ENCODE assay signal across 8 cellular contexts in genomic region chr19:6753178-6754031, GRCh38. TPM values are rescaled to one million over a fixed set of nuclear protein-coding genes. Genes with fewer than 3 reads are reported as not detected.
A peak's percentile ranks its signal among the peaks of the same experiment; 100 is the strongest.
DNase-seq lines count a peak whose midpoint lies in the region; ATAC-seq, FAIRE-seq and TF ChIP-seq lines count a peak whose summit lies in the region.

No MANE protein-coding gene starts in this region.

- no peaks in the 10 kb centered on the region for H3K27me3 ChIP-seq in uterus

- peak overlapping the region; percentile 75 for H3K4me3 Mint-ChIP-seq in activated T-helper 1 cell treated with anti-CD3 and anti-CD28 coated beads, Interleukin-12 subunit alpha, Interleukin-12 subunit beta, Interleukin-2, Interleukin-4 antibody, amounts not matched to agents 30 ng/mL and 10 ng/mL and 1 ng/mL, durations not matched to agents 14 hours and 24 hours and 36 hours
- peak overlapping the region; percentile 81 for H3K4me3 Mint-ChIP-seq in progenitor cell of endocrine pancreas (ENCODE audit: low read depth)

- H3K4me3 ChIP-seq in uterus, result peak overlapping the region; percentile 23 to 26

- peak overlapping the region in 1 of 2 donors; percentile 54 for H3K27ac ChIP-seq in uterus

- DNase-seq in GM18507 (ENCODE audit: extremely low spot score, insufficient read length, low read depth) (peak; percentile 86), OCI-M1 (lab: John Stamatoyannopoulos, UW) (peak; percentile 94), glomerular visceral epithelial cell (ENCODE audit: extremely low spot score) (peak; percentile 31), progenitor cell of endocrine pancreas (ENCODE audit: low spot score, unreplicated experiment) (peak; percentile 74), uterus (peak; percentile 83 to 84), SHP77 (lab: John Stamatoyannopoulos, UW) (no peak)
- peak; percentile 76 for DNase-seq in activated T-helper 1 cell treated with anti-CD3 and anti-CD28 coated beads, Interleukin-12 subunit alpha, Interleukin-12 subunit beta, Interleukin-2, Interleukin-4 antibody, amounts not matched to agents 30 ng/mL and 10 ng/mL and 1 ng/mL, durations not matched to agents 14 hours and 24 hours and 36 hours (ENCODE audit: low spot score)

- TF ChIP-seq CTCF in progenitor cell of endocrine pancreas (IDR thresholded peaks at IDR 0.05; ENCODE audit: unreplicated experiment) (peak; percentile 49), uterus (IDR thresholded peaks at IDR 0.05) (peak; percentile 52 to 72 (median 65))

- peaks cover 0 to 6% of the 10 kb centered on the region in 2 donors for H3K4me1 ChIP-seq in uterus

- no peak for TF ChIP-seq POLR2A in uterus (IDR thresholded peaks at IDR 0.05)

- intact Hi-C loops in activated T-helper 1 cell treated with anti-CD3 and anti-CD28 coated beads, Interleukin-12 subunit alpha, Interleukin-12 subunit beta, Interleukin-2, Interleukin-4 antibody, amounts not matched to agents 30 ng/mL and 10 ng/mL and 1 ng/mL, durations not matched to agents 14 hours and 24 hours and 36 hours (cut with micrococcal nuclease), result loop anchor here (1.0 kb wide), 7 partner anchors 14 to 237 kb away; partner anchors contain the start of genes GPR108, SH2D3A and VAV1
- intact Hi-C loops in uterus (cut with DNase I; ENCODE audit: low total_unique reads), result no loop called here

- peaks cover 25% of the 10 kb centered on the region for H3K36me3 Mint-ChIP-seq in activated T-helper 1 cell treated with anti-CD3 and anti-CD28 coated beads, Interleukin-12 subunit alpha, Interleukin-12 subunit beta, Interleukin-2, Interleukin-4 antibody, amounts not matched to agents 30 ng/mL and 10 ng/mL and 1 ng/mL, durations not matched to agents 14 hours and 24 hours and 36 hours (ENCODE audit: low read depth)
- H3K36me3 Mint-ChIP-seq in progenitor cell of endocrine pancreas (ENCODE audit: insufficient read depth), result peaks cover 12% of the 10 kb centered on the region

- H3K9me3 ChIP-seq in uterus, result no peaks in the 10 kb centered on the region

- H3K4me1 Mint-ChIP-seq in activated T-helper 1 cell treated with anti-CD3 and anti-CD28 coated beads, Interleukin-12 subunit alpha, Interleukin-12 subunit beta, Interleukin-2, Interleukin-4 antibody, amounts not matched to agents 30 ng/mL and 10 ng/mL and 1 ng/mL, durations not matched to agents 14 hours and 24 hours and 36 hours (ENCODE audit: low read depth), result peaks cover 19% of the 10 kb centered on the region
- peaks cover 9% of the 10 kb centered on the region for H3K4me1 Mint-ChIP-seq in progenitor cell of endocrine pancreas (ENCODE audit: low read depth)

- no peaks in the 10 kb centered on the region for H3K27me3 Mint-ChIP-seq in activated T-helper 1 cell treated with anti-CD3 and anti-CD28 coated beads, Interleukin-12 subunit alpha, Interleukin-12 subunit beta, Interleukin-2, Interleukin-4 antibody, amounts not matched to agents 30 ng/mL and 10 ng/mL and 1 ng/mL, durations not matched to agents 14 hours and 24 hours and 36 hours (ENCODE audit: insufficient read depth)
- H3K27me3 Mint-ChIP-seq in progenitor cell of endocrine pancreas, result no peaks in the 10 kb centered on the region

- no peaks in the 10 kb centered on the region for H3K36me3 ChIP-seq in uterus

- ATAC-seq in HG02798 (IDR thresholded peaks at IDR 0.05; ENCODE audit: poor library complexity, unreplicated experiment), result peak; percentile 83

- FAIRE-seq in GM18507 (lab: Jason Lieb, UNC), result peak; percentile 98

- H3K9me3 Mint-ChIP-seq in activated T-helper 1 cell treated with anti-CD3 and anti-CD28 coated beads, Interleukin-12 subunit alpha, Interleukin-12 subunit beta, Interleukin-2, Interleukin-4 antibody, amounts not matched to agents 30 ng/mL and 10 ng/mL and 1 ng/mL, durations not matched to agents 14 hours and 24 hours and 36 hours, result no peaks in the 10 kb centered on the region
- H3K9me3 Mint-ChIP-seq in progenitor cell of endocrine pancreas (ENCODE audit: low read depth), result no peaks in the 10 kb centered on the region

- H3K27ac Mint-ChIP-seq in activated T-helper 1 cell treated with anti-CD3 and anti-CD28 coated beads, Interleukin-12 subunit alpha, Interleukin-12 subunit beta, Interleukin-2, Interleukin-4 antibody, amounts not matched to agents 30 ng/mL and 10 ng/mL and 1 ng/mL, durations not matched to agents 14 hours and 24 hours and 36 hours, result peak overlapping the region; percentile 88
- peak overlapping the region; percentile 99 for H3K27ac Mint-ChIP-seq in progenitor cell of endocrine pancreas

RNA-seq across cellular contexts. Expression of gene SH2D3A, which starts 13.8 kb away (rescaled TPM):
- 15.0 and 15.6 TPM in 2 replicates for total RNA-seq in activated T-helper 1 cell treated with anti-CD3 and anti-CD28 coated beads, Interleukin-12 subunit alpha, Interleukin-12 subunit beta, Interleukin-2, Interleukin-4 antibody, amounts not matched to agents 30 ng/mL and 10 ng/mL and 1 ng/mL, durations not matched to agents 14 hours and 24 hours and 36 hours
- 19.8 and 20.0 TPM in 2 replicates for total RNA-seq in progenitor cell of endocrine pancreas
- total RNA-seq in uterus, result 1 to 10 TPM in 2 of 4 donors, not detected in 2; 1.0 to 5.4 TPM

RNA-seq across cellular contexts. Expression of gene TRIP10, which starts 13.9 kb away (rescaled TPM):
- total RNA-seq in activated T-helper 1 cell treated with anti-CD3 and anti-CD28 coated beads, Interleukin-12 subunit alpha, Interleukin-12 subunit beta, Interleukin-2, Interleukin-4 antibody, amounts not matched to agents 30 ng/mL and 10 ng/mL and 1 ng/mL, durations not matched to agents 14 hours and 24 hours and 36 hours, result 61.2 and 62.0 TPM in 2 replicates
- total RNA-seq in progenitor cell of endocrine pancreas (46.0 and 48.2 TPM in 2 replicates), uterus (100 to 1,000 TPM in 1 of 4 donors, 10 to 100 TPM in 3; 36.0 to 144 (median 48.2) TPM)

RNA-seq across cellular contexts. Expression of gene GPR108, which starts 16.0 kb away (rescaled TPM):
- total RNA-seq in activated T-helper 1 cell treated with anti-CD3 and anti-CD28 coated beads, Interleukin-12 subunit alpha, Interleukin-12 subunit beta, Interleukin-2, Interleukin-4 antibody, amounts not matched to agents 30 ng/mL and 10 ng/mL and 1 ng/mL, durations not matched to agents 14 hours and 24 hours and 36 hours, result 106 and 108 TPM in 2 replicates
- total RNA-seq in progenitor cell of endocrine pancreas (72.8 and 80.8 TPM in 2 replicates), uterus (100 to 1,000 TPM in 2 of 4 donors, 10 to 100 TPM in 2; 38.6 to 147 (median 111) TPM)

RNA-seq across cellular contexts. Expression of gene VAV1, which starts 19.1 kb away (rescaled TPM):
- total RNA-seq in activated T-helper 1 cell treated with anti-CD3 and anti-CD28 coated beads, Interleukin-12 subunit alpha, Interleukin-12 subunit beta, Interleukin-2, Interleukin-4 antibody, amounts not matched to agents 30 ng/mL and 10 ng/mL and 1 ng/mL, durations not matched to agents 14 hours and 24 hours and 36 hours, result 86.8 and 90.4 TPM in 2 replicates
- total RNA-seq in progenitor cell of endocrine pancreas (not detected in 2 replicates), uterus (1 to 10 TPM in 3 of 4 donors, under 1 TPM in 1; 0.29 to 7.9 (median 4.6) TPM)

RNA-seq across cellular contexts. Expression of gene C3, which starts 33.0 kb away (rescaled TPM):
- 6.1 and 7.2 TPM in 2 replicates for total RNA-seq in activated T-helper 1 cell treated with anti-CD3 and anti-CD28 coated beads, Interleukin-12 subunit alpha, Interleukin-12 subunit beta, Interleukin-2, Interleukin-4 antibody, amounts not matched to agents 30 ng/mL and 10 ng/mL and 1 ng/mL, durations not matched to agents 14 hours and 24 hours and 36 hours
- total RNA-seq in progenitor cell of endocrine pancreas (1.5 and 1.6 TPM in 2 replicates), uterus (1,000 to 10,000 TPM in 1 of 4 donors, 100 to 1,000 TPM in 2, 10 to 100 TPM in 1; 45.4 to 1,093 (median 422) TPM)

Comparison
In these comparisons a context has a peak if more than half of its experiments do, and no peak if none do; other contexts are left out.
1. DNase-seq: peak in GM18507 (single experiment), OCI-M1 (single experiment), activated T-helper 1 cell treated with anti-CD3 and anti-CD28 coated beads, Interleukin-12 subunit alpha, Interleukin-12 subunit beta, Interleukin-2, Interleukin-4 antibody, amounts not matched to agents 30 ng/mL and 10 ng/mL and 1 ng/mL, durations not matched to agents 14 hours and 24 hours and 36 hours (single experiment), glomerular visceral epithelial cell (single experiment), progenitor cell of endocrine pancreas (single experiment) and uterus (2 of 2); none in SHP77 (0 of 2).